10 cellular contexts compared by ENCODE assay signal in genomic region chr9:90219548-90220118, GRCh38.
DNase-seq lines count a peak whose midpoint lies in the region; ATAC-seq, FAIRE-seq and TF ChIP-seq lines count a peak whose summit lies in the region.
"Had no signal": no experiment of that assay in that cellular context is flagged by ENCODE, and none has a peak within 500 bp of the region (broad histone marks: within the 10 kb centered on the region; RNA-seq: fewer than 3 reads in every experiment).

No MANE protein-coding gene starts in this region.

- H3K9ac ChIP-seq in Karpas-422 (ENCODE audit: low read length), result no peak overlapping the region

- H3K4me1 ChIP-seq in Karpas-422 (ENCODE audit: low read length), result peaks cover 4% of the 10 kb centered on the region; the same call in 1 of the 2 replicates

- H3K27me3 Mint-ChIP-seq in activated naive CD8-positive, alpha-beta T cell treated with anti-CD3 and anti-CD28 coated beads, Interleukin-2, amount 10 ng/mL, durations not matched to agents 7 days and 5 days, result no peaks in the 10 kb centered on the region
- H3K27me3 Mint-ChIP-seq in mesothelial cell of epicardium (ENCODE audit: low read depth), result peaks cover 34% of the 10 kb centered on the region

- no peaks in the 10 kb centered on the region for H3K36me3 Mint-ChIP-seq in activated naive CD8-positive, alpha-beta T cell treated with anti-CD3 and anti-CD28 coated beads, Interleukin-2, amount 10 ng/mL, durations not matched to agents 7 days and 5 days
- no peaks in the 10 kb centered on the region for H3K36me3 Mint-ChIP-seq in mesothelial cell of epicardium

- H3K4me1 Mint-ChIP-seq in activated naive CD8-positive, alpha-beta T cell treated with anti-CD3 and anti-CD28 coated beads, Interleukin-2, amount 10 ng/mL, durations not matched to agents 7 days and 5 days, result no peaks in the 10 kb centered on the region
- no peaks in the 10 kb centered on the region for H3K4me1 Mint-ChIP-seq in mesothelial cell of epicardium

- POLR2A ChIA-PET in BJ (lab: Charles Lee), result no interaction called here
- POLR2A ChIA-PET in activated naive CD8-positive, alpha-beta T cell treated with anti-CD3 and anti-CD28 coated beads, Interleukin-2, amount 10 ng/mL, durations not matched to agents 7 days and 5 days (lab: Charles Lee), result no interaction called here

- H3K27me3 ChIP-seq in BJ (ENCODE audit: control insufficient read depth, insufficient read depth, low read length) (no peaks in the 10 kb centered on the region), Karpas-422 (ENCODE audit: low read length) (no peaks in the 10 kb centered on the region)

- FAIRE-seq in GM12891 (lab: Jason Lieb, UNC), result no peak
- FAIRE-seq: colon had no signal

- H4K20me1 ChIP-seq in Karpas-422 (ENCODE audit: insufficient read depth, low read depth, low read length), result no peaks in the 10 kb centered on the region

- H3K36me3 ChIP-seq in BJ (ENCODE audit: control insufficient read depth, insufficient read depth, low read length) (no peaks in the 10 kb centered on the region), Karpas-422 (ENCODE audit: insufficient read depth, low read length) (no peaks in the 10 kb centered on the region)

- peak; percentile 60 for ATAC-seq in activated naive CD8-positive, alpha-beta T cell treated with anti-CD3 and anti-CD28 coated beads, Interleukin-2, amount 10 ng/mL, durations not matched to agents 7 days and 5 days (ENCODE audit: low read depth)
- no peak for ATAC-seq in HG02870 (IDR thresholded peaks at IDR 0.05; ENCODE audit: unreplicated experiment)

- DNase-seq in BJ (ENCODE audit: low read depth), result no peak
- DNase-seq in Karpas-422, result peak; percentile 77
- peak; percentile 55 for DNase-seq in activated naive CD8-positive, alpha-beta T cell treated with anti-CD3 and anti-CD28 coated beads, Interleukin-2, amount 10 ng/mL, durations not matched to agents 7 days and 5 days
- DNase-seq in mesothelial cell of epicardium (ENCODE audit: low spot score in 2 of 2, unreplicated experiment in 2 of 2), result no peak
- no peak for DNase-seq in NOMO-1 treated with dmso at 0.1 percent for 144 hours (lab: John Stamatoyannopoulos, UW; ENCODE audit: unreplicated experiment)
- no peak for DNase-seq in GM12891 (ENCODE audit: insufficient read length, low spot score)
- DNase-seq in HCEC 1CT, result no peak
- DNase-seq: NCI-H345 had no signal

- no peak for TF ChIP-seq POLR2A in GM12891 (IDR thresholded peaks at IDR 0.05; ENCODE audit: low read depth, low read length)

- H3K4me3 Mint-ChIP-seq in activated naive CD8-positive, alpha-beta T cell treated with anti-CD3 and anti-CD28 coated beads, Interleukin-2, amount 10 ng/mL, durations not matched to agents 7 days and 5 days, result no peak overlapping the region
- H3K4me3 Mint-ChIP-seq in mesothelial cell of epicardium, result peak overlapping the region; percentile 37

- no peak overlapping the region for H3K4me2 ChIP-seq in Karpas-422 (ENCODE audit: low read depth, low read length, poor library complexity, severe bottlenecking)

- no peak overlapping the region for H2AFZ ChIP-seq in Karpas-422 (ENCODE audit: low read length)

- CTCF ChIA-PET in BJ (lab: Yijun Ruan, JAX), result no interaction called here

- no peak overlapping the region for H3K27ac ChIP-seq in Karpas-422 (ENCODE audit: low read length)

- H3K4me3 ChIP-seq in BJ (ENCODE audit: low read depth, low read length) (no peak overlapping the region), Karpas-422 (ENCODE audit: low read length) (no peak overlapping the region)

- H3K79me2 ChIP-seq in Karpas-422 (ENCODE audit: low read length), result no peaks in the 10 kb centered on the region

- H3K9me3 ChIP-seq in Karpas-422 (ENCODE audit: low read length), result no peaks in the 10 kb centered on the region

- H3K9me2 ChIP-seq in Karpas-422 (replicated peaks; ENCODE audit: insufficient read depth, low read length), result no peaks in the 10 kb centered on the region

- no peaks in the 10 kb centered on the region for H3K9me3 Mint-ChIP-seq in activated naive CD8-positive, alpha-beta T cell treated with anti-CD3 and anti-CD28 coated beads, Interleukin-2, amount 10 ng/mL, durations not matched to agents 7 days and 5 days
- H3K9me3 Mint-ChIP-seq in mesothelial cell of epicardium, result peaks cover under 1% of the 10 kb centered on the region

- no peak overlapping the region for H3K27ac Mint-ChIP-seq in activated naive CD8-positive, alpha-beta T cell treated with anti-CD3 and anti-CD28 coated beads, Interleukin-2, amount 10 ng/mL, durations not matched to agents 7 days and 5 days
- H3K27ac Mint-ChIP-seq in mesothelial cell of epicardium, result no peak overlapping the region

- 0 out of 2 replicates have a peak, but pooled peaks have one; percentile 18 for TF ChIP-seq CTCF in BJ (IDR thresholded peaks at IDR 0.05; ENCODE audit: insufficient read depth, low read depth, low read length)
- TF ChIP-seq CTCF in mesothelial cell of epicardium (IDR thresholded peaks at IDR 0.05; ENCODE audit: unreplicated experiment), result no peak

TF ChIP-seq in GM12891, 5 proteins besides CTCF, POLR2A, EP300 and RAD21:
- TF ChIP-seq POU2F2 (IDR thresholded peaks at IDR 0.05; ENCODE audit: low read depth, low read length) (no peak), PAX5 (IDR thresholded peaks at IDR 0.05; ENCODE audit: insufficient read depth, low read length, severe bottlenecking) (no peak), POLR2AphosphoS5 (IDR thresholded peaks at IDR 0.05; ENCODE audit: low read depth, low read length) (no peak), SPI1 (IDR thresholded peaks at IDR 0.05; ENCODE audit: low read depth, low read length) (no peak), TAF1 (IDR thresholded peaks at IDR 0.05; ENCODE audit: low read depth, low read length) (no peak)

Comparison
In these comparisons a context has a peak if more than half of its experiments do, and no peak if none do; other contexts are left out.
1. DNase-seq: peak in Karpas-422 (single experiment) and activated naive CD8-positive, alpha-beta T cell treated with anti-CD3 and anti-CD28 coated beads, Interleukin-2, amount 10 ng/mL, durations not matched to agents 7 days and 5 days (single experiment); none in BJ (single experiment), mesothelial cell of epicardium (0 of 2), NOMO-1 treated with dmso at 0.1 percent for 144 hours (single experiment), GM12891 (single experiment) and HCEC 1CT (single experiment).